In genomic region chr19:1259206-1259872, GRCh38 we compare ENCODE assay signal across 1 cellular context.
TF ChIP-seq lines count a peak whose summit lies in the region.

No MANE protein-coding gene starts in this region.

TF ChIP-seq in HepG2, 621 proteins besides CTCF, POLR2A, EP300 and RAD21 (continued from another document and continues in another):
- TF ChIP-seq EED (CRISPR knock-in tag; IDR thresholded peaks at IDR 0.05) (no peak), HDAC1 (CRISPR knock-in tag; IDR thresholded peaks at IDR 0.05) (peak; percentile 89), ZNF850 (CRISPR knock-in tag; conservative IDR thresholded peaks at IDR 0.05) (no peak; the same call in 1 of the 2 replicates), ARNT2 (CRISPR knock-in tag; IDR thresholded peaks at IDR 0.05; ENCODE audit: low read depth) (peak; percentile 41; the same call in 1 of the 2 replicates), KAT7 (CRISPR knock-in tag; IDR thresholded peaks at IDR 0.05; ENCODE audit: borderline replicate concordance) (peak; percentile 59; the same call in 1 of the 2 replicates), ZNF580 (CRISPR knock-in tag; IDR thresholded peaks at IDR 0.05; ENCODE audit: borderline replicate concordance, low read depth) (peak; percentile 76; the same call in 1 of the 2 replicates), KDM5B (CRISPR knock-in tag; IDR thresholded peaks at IDR 0.05; ENCODE audit: borderline replicate concordance) (peak; percentile 54; the same call in 1 of the 2 replicates), ISX (CRISPR knock-in tag; conservative IDR thresholded peaks at IDR 0.05) (no peak), ZSCAN25 (CRISPR knock-in tag; IDR thresholded peaks at IDR 0.05) (peak; percentile 60; the same call in 1 of the 2 replicates), ZEB1 (IDR thresholded peaks at IDR 0.05; ENCODE audit: insufficient replicate concordance, low read depth) (peak; percentile 90), GMEB2 (CRISPR knock-in tag; IDR thresholded peaks at IDR 0.05; ENCODE audit: low read depth) (0 out of 2 replicates have a peak, but pooled peaks have one; percentile 13), IKZF5 (CRISPR knock-in tag; IDR thresholded peaks at IDR 0.05) (peak; percentile 91), HCFC1 (IDR thresholded peaks at IDR 0.05; ENCODE audit: low read depth, low read length) (no peak), MATR3 (CRISPR knock-in tag; IDR thresholded peaks at IDR 0.05) (no peak), CERS6 (CRISPR knock-in tag; IDR thresholded peaks at IDR 0.05) (no peak), HOXA7 (CRISPR knock-in tag; IDR thresholded peaks at IDR 0.05) (no peak), ONECUT2 (CRISPR knock-in tag; IDR thresholded peaks at IDR 0.05) (no peak), IRX3 (CRISPR knock-in tag; IDR thresholded peaks at IDR 0.05; ENCODE audit: borderline replicate concordance, low read depth) (no peak; the same call in 1 of the 2 replicates), ZNF234 (CRISPR knock-in tag; conservative IDR thresholded peaks at IDR 0.05) (0 out of 2 replicates have a peak, but pooled peaks have one; percentile 22), CHD4 (IDR thresholded peaks at IDR 0.05; ENCODE audit: borderline replicate concordance, low read length) (no peak), ATF6 (CRISPR knock-in tag; conservative IDR thresholded peaks at IDR 0.05) (peak; percentile 22; the same call in 1 of the 2 replicates), CEBPG (CRISPR knock-in tag; IDR thresholded peaks at IDR 0.05) (no peak; the same call in 1 of the 2 replicates), ZNF468 (CRISPR knock-in tag; IDR thresholded peaks at IDR 0.05) (peak; percentile 88; the same call in 1 of the 2 replicates), MED13 (CRISPR knock-in tag; IDR thresholded peaks at IDR 0.05) (0 out of 2 replicates have a peak, but pooled peaks have one; percentile 57), MNT (IDR thresholded peaks at IDR 0.05) (no peak), ZNF589 (CRISPR knock-in tag; conservative IDR thresholded peaks at IDR 0.05) (no peak; the same call in 1 of the 2 replicates), SMAD9 (CRISPR knock-in tag; IDR thresholded peaks at IDR 0.05) (no peak), ZNF317 (CRISPR knock-in tag; IDR thresholded peaks at IDR 0.05) (peak; percentile 51; the same call in 1 of the 2 replicates), ZNF547 (CRISPR knock-in tag; IDR thresholded peaks at IDR 0.05) (peak; percentile 81; the same call in 1 of the 2 replicates), ZXDC (CRISPR knock-in tag; IDR thresholded peaks at IDR 0.05) (no peak; the same call in 1 of the 2 replicates), ADNP (CRISPR knock-in tag; IDR thresholded peaks at IDR 0.05) (no peak), ZNF816 (CRISPR knock-in tag; IDR thresholded peaks at IDR 0.05; ENCODE audit: borderline replicate concordance) (no peak), HNF4G (IDR thresholded peaks at IDR 0.05; ENCODE audit: borderline replicate concordance, low read depth, low read length) (peak; percentile 87), HNF4G (CRISPR knock-in tag; IDR thresholded peaks at IDR 0.05; ENCODE audit: borderline replicate concordance, low read depth) (peak; percentile 84; the same call in 1 of the 2 replicates), ATF3 (CRISPR knock-in tag; IDR thresholded peaks at IDR 0.05) (no peak), NR2F2 (IDR thresholded peaks at IDR 0.05; ENCODE audit: borderline replicate concordance, low read depth) (peak; percentile 61; the same call in 1 of the 2 replicates), RXRA (CRISPR knock-in tag; IDR thresholded peaks at IDR 0.05) (peak; percentile 92), GABPB1 (CRISPR knock-in tag; IDR thresholded peaks at IDR 0.05) (peak; percentile 95), ZNF614 (CRISPR knock-in tag; IDR thresholded peaks at IDR 0.05; ENCODE audit: borderline replicate concordance) (0 out of 2 replicates have a peak, but pooled peaks have one; percentile 24), MAFK (conservative IDR thresholded peaks at IDR 0.05 in 1 of 2, IDR thresholded peaks at IDR 0.05 in 1 of 2; ENCODE audit: low read length in 2 of 2) (no peak), KDM3A (CRISPR knock-in tag; IDR thresholded peaks at IDR 0.05; ENCODE audit: low read depth) (0 out of 2 replicates have a peak, but pooled peaks have one; percentile 34), XBP1 (CRISPR knock-in tag; IDR thresholded peaks at IDR 0.05) (no peak), CHD2 (IDR thresholded peaks at IDR 0.05; ENCODE audit: low read depth, low read length) (peak; percentile 67; the same call in 1 of the 2 replicates), ZNF441 (CRISPR knock-in tag; IDR thresholded peaks at IDR 0.05; ENCODE audit: borderline replicate concordance) (peak; percentile 53; the same call in 1 of the 2 replicates), ZBTB34 (CRISPR knock-in tag; IDR thresholded peaks at IDR 0.05) (peak; percentile 70; the same call in 1 of the 2 replicates), ZFAT (CRISPR knock-in tag; conservative IDR thresholded peaks at IDR 0.05) (no peak), ZNF839 (CRISPR knock-in tag; IDR thresholded peaks at IDR 0.05; ENCODE audit: borderline replicate concordance) (no peak), ZFP90 (CRISPR knock-in tag; IDR thresholded peaks at IDR 0.05; ENCODE audit: borderline replicate concordance) (no peak), ZNF460 (CRISPR knock-in tag; IDR thresholded peaks at IDR 0.05; ENCODE audit: borderline replicate concordance) (peak; percentile 31; the same call in 1 of the 2 replicates), DRAP1 (CRISPR knock-in tag; IDR thresholded peaks at IDR 0.05) (no peak; the same call in 1 of the 2 replicates), BRD4 (CRISPR knock-in tag; IDR thresholded peaks at IDR 0.05) (no peak), ZNF337 (CRISPR knock-in tag; IDR thresholded peaks at IDR 0.05; ENCODE audit: borderline replicate concordance, low read depth) (0 out of 2 replicates have a peak, but pooled peaks have one; percentile 41), PHF21A (CRISPR knock-in tag; IDR thresholded peaks at IDR 0.05) (peak; percentile 82), CENPBD1 (CRISPR knock-in tag; IDR thresholded peaks at IDR 0.05; ENCODE audit: borderline replicate concordance, low read depth) (no peak), KAT8 (CRISPR knock-in tag; IDR thresholded peaks at IDR 0.05) (peak; percentile 83)
